Comparison of ENCODE assay signal across 26 cellular contexts in genomic region chr4:101528526-101528925, GRCh38.
"Had no signal": no experiment of that assay in that cellular context is flagged by ENCODE, and none has a peak within 500 bp of the region (broad histone marks: within the 10 kb centered on the region; RNA-seq: fewer than 3 reads in every experiment).

No MANE protein-coding gene starts in this region.

- H3K4me3 Mint-ChIP-seq: activated CD8-positive, alpha-beta T cell treated with anti-CD3 and anti-CD28 coated beads, Interleukin-2, amount 10 ng/mL, durations not matched to agents 7 days and 5 days; activated naive CD8-positive, alpha-beta T cell treated with anti-CD3 and anti-CD28 coated beads, Interleukin-2, amount 50 U/mL, for 24 hours; T-helper 1 cell treated with Interleukin-12 subunit alpha and Interleukin-12 subunit beta and Interleukin-4 antibody, amounts not matched to agents 30 μg/mL and 1 μg/mL, for 36 hours; WTC11 had no signal

- ATAC-seq: activated CD8-positive, alpha-beta T cell treated with anti-CD3 and anti-CD28 coated beads, Interleukin-2, amount 10 ng/mL, durations not matched to agents 7 days and 5 days; activated naive CD4-positive, alpha-beta T cell treated with anti-CD3 and anti-CD28 coated beads, Interleukin-2, amount 50 U/mL, for 72 hours; activated naive CD8-positive, alpha-beta T cell treated with anti-CD3 and anti-CD28 coated beads, Interleukin-2, amount 50 U/mL, for 24 hours; PC-3; WTC11 had no signal

- H3K27ac Mint-ChIP-seq: activated CD8-positive, alpha-beta T cell treated with anti-CD3 and anti-CD28 coated beads, Interleukin-2, amount 10 ng/mL, durations not matched to agents 7 days and 5 days; activated naive CD4-positive, alpha-beta T cell treated with anti-CD3 and anti-CD28 coated beads, Interleukin-2, amount 50 U/mL, for 72 hours; activated naive CD8-positive, alpha-beta T cell treated with anti-CD3 and anti-CD28 coated beads, Interleukin-2, amount 50 U/mL, for 24 hours; T-helper 1 cell treated with Interleukin-12 subunit alpha and Interleukin-12 subunit beta and Interleukin-4 antibody, amounts not matched to agents 30 μg/mL and 1 μg/mL, for 36 hours; WTC11 had no signal

- DNase-seq: activated CD4-positive, alpha-beta T cell treated with anti-CD3 and anti-CD28 coated beads for 48 hours; activated CD4-positive, alpha-beta T cell treated with anti-CD3 and anti-CD28 coated beads, Interleukin-2, amount 50 U/mL, for 4 hours; activated CD4-positive, CD25-positive, alpha-beta regulatory T cell treated with anti-CD3 and anti-CD28 coated beads, Interleukin-2, amount 50 U/mL, for 72 hours; activated CD8-positive, alpha-beta memory T cell treated with anti-CD3 and anti-CD28 coated beads, Interleukin-2, amount 50 U/mL, for 48 hours; activated CD8-positive, alpha-beta T cell treated with anti-CD3 and anti-CD28 coated beads, Interleukin-2, amount 10 ng/mL, durations not matched to agents 7 days and 5 days; activated effector memory CD4-positive, alpha-beta T cell treated with anti-CD3 and anti-CD28 coated beads, Interleukin-2, amount 50 U/mL, for 16 hours; activated naive CD4-positive, alpha-beta T cell treated with Interleukin-2 at 50 U/mL for 16 hours; activated naive CD8-positive, alpha-beta T cell treated with anti-CD3 and anti-CD28 coated beads, Interleukin-2, amount 50 U/mL, for 24 hours; activated T-cell treated with anti-CD3 and anti-CD28 coated beads, Interleukin-2, amount 50 U/mL, for 1 hour; amygdala; brain microvascular endothelial cell; KG1; NCI-H1092; NCI-H1417 treated with DMSO at 0.1 percent for 48 hours; NCI-H1694; NCI-H2029; NCI-H2107; NCI-H510A treated with DMSO at 0.1 percent for 48 hours; NCI-H69; PC-3; SHP77 treated with DMSO at 0.1 percent for 48 hours; T-helper 9 cell had no signal

- H3K36me3 ChIP-seq: brain microvascular endothelial cell, cardiac muscle cell had no signal

- H3K27me3 ChIP-seq: brain microvascular endothelial cell, cardiac muscle cell had no signal

- H3K4me3 ChIP-seq: cardiac muscle cell had no signal

- H3K27ac ChIP-seq: brain microvascular endothelial cell, cardiac muscle cell had no signal
